ENCODE assay signal across 10 cellular contexts in the genomic region with DNA sequence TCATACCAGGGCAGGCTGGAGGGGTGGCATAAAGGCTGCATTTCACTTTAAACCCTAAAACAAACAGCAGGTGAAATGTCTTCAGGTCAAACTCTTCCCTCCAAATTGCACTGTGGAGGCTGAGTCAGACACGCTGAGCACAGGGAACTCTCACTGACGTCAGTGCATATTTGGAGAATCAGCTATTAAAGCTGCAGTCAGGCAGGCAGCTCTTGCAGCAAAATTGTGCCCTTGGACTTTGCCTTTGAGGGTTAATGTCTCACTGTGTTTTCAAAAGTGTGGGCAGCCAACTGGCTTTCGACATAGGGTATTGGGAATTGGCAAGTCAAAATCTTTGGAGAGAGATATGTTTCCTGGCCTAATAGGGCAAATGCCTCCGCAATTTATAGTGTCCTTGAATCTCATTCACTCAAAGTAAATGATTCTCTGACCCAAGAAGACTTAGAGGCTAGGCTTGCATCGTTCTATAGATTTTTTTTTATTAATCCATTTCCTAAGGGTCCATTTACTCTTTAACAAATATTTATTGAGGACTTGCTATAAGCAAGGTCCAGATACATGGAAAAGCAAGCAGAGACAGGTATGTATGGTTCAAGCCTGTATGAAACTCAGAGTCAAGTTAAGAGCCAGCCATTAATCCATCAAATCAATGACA. TPM values are rescaled to one million over a fixed set of nuclear protein-coding genes. Genes with fewer than 3 reads are reported as not detected.
DNase-seq lines count a peak whose midpoint lies in the region; ATAC-seq, FAIRE-seq and TF ChIP-seq lines count a peak whose summit lies in the region.
"Had no signal": no experiment of that assay in that cellular context is flagged by ENCODE, and none has a peak within 500 bp of the region (broad histone marks: within the 10 kb centered on the region; RNA-seq: fewer than 3 reads in every experiment).

No MANE protein-coding gene starts in this region.

- no peaks in the 10 kb centered on the region for H3K9me3 ChIP-seq in CD8-positive, alpha-beta memory T cell (ENCODE audit: low read length)

- DNase-seq in H54 (ENCODE audit: insufficient read length, low spot score): peak; percentile 15
- DNase-seq in RPMI7951 (ENCODE audit: low read depth): peak; percentile 26
- DNase-seq in foreskin keratinocyte: peak; percentile 37 to 69
- DNase-seq in retinal pigment epithelial cell (ENCODE audit: low read depth): peak; percentile 30
- DNase-seq in CD8-positive, alpha-beta memory T cell: no peak
- DNase-seq in activated gamma-delta T cell (lab: John Stamatoyannopoulos, UW): no peak
- DNase-seq: stimulated activated CD4-positive, alpha-beta T cell treated with anti-CD3 and anti-CD28 coated beads, Interleukin-4, amount 100 ng/mL, for 24 hours had no signal

- CTCF ChIA-PET in CD8-positive, alpha-beta memory T cell (lab: Charles Lee): no interaction called here

- H3K27ac ChIP-seq in foreskin keratinocyte: no peak overlapping the region
- no peak overlapping the region for H3K27ac ChIP-seq in CD8-positive, alpha-beta memory T cell (ENCODE audit: low read depth, low read length)

- no peaks in the 10 kb centered on the region for H3K36me3 ChIP-seq in CD8-positive, alpha-beta memory T cell (ENCODE audit: insufficient read depth, low read length)

- no peak overlapping the region for H3K4me3 ChIP-seq in retinal pigment epithelial cell (ENCODE audit: low read length)
- H3K4me3 ChIP-seq in CD8-positive, alpha-beta memory T cell (ENCODE audit: low read length): no peak overlapping the region

- FAIRE-seq in H54 (lab: Jason Lieb, UNC): peak; percentile 74

- peaks cover 5 to 18% of the 10 kb centered on the region in 2 donors for H3K27me3 Mint-ChIP-seq in CD8-positive, alpha-beta memory T cell

- H3K9me3 Mint-ChIP-seq in CD8-positive, alpha-beta memory T cell: peaks cover 0 to 1% (median 0%) of the 10 kb centered on the region in 5 donors

- peak; percentile 92 for ATAC-seq in foreskin keratinocyte
- ATAC-seq in GM21360 (IDR thresholded peaks at IDR 0.05; ENCODE audit: unreplicated experiment): no peak
- no peak for ATAC-seq in HG03196 (IDR thresholded peaks at IDR 0.05; ENCODE audit: unreplicated experiment)

- no peak overlapping the region for H3K4me3 Mint-ChIP-seq in CD8-positive, alpha-beta memory T cell
- H3K4me3 Mint-ChIP-seq: brain had no signal

- no peaks in the 10 kb centered on the region for H3K4me1 ChIP-seq in foreskin keratinocyte
- H3K4me1 ChIP-seq in CD8-positive, alpha-beta memory T cell (ENCODE audit: insufficient read depth, low read length): no peaks in the 10 kb centered on the region

- H3K27me3 ChIP-seq in foreskin keratinocyte: peaks cover 3% of the 10 kb centered on the region
- no peaks in the 10 kb centered on the region for H3K27me3 ChIP-seq in CD8-positive, alpha-beta memory T cell (ENCODE audit: insufficient read depth, low read length, poor library complexity, severe bottlenecking)

- H3K36me3 Mint-ChIP-seq in CD8-positive, alpha-beta memory T cell: no peaks in the 10 kb centered on the region
- H3K36me3 Mint-ChIP-seq: brain had no signal

- POLR2A ChIA-PET in CD8-positive, alpha-beta memory T cell (lab: Charles Lee): no interaction called here

- no peak overlapping the region for H3K27ac Mint-ChIP-seq in CD8-positive, alpha-beta memory T cell
- H3K27ac Mint-ChIP-seq: brain had no signal

- no peak for TF ChIP-seq POLR2A in H54 (IDR thresholded peaks at IDR 0.05; ENCODE audit: low read depth, low read length)

- H3K4me1 Mint-ChIP-seq in CD8-positive, alpha-beta memory T cell: no peaks in the 10 kb centered on the region

- TF ChIP-seq CTCF in foreskin keratinocyte (conservative IDR thresholded peaks at IDR 0.05): no peak
- TF ChIP-seq CTCF in retinal pigment epithelial cell (conservative IDR thresholded peaks at IDR 0.05; ENCODE audit: low read depth, low read length): no peak

RNA-seq across cellular contexts. Expression of a gene that starts 27.7 kb away (rescaled TPM):
- total RNA-seq in RPMI7951 (2014; rRNA removed; shearing (Covaris generic)): 4.2 and 7.2 TPM in 2 replicates
- total RNA-seq in foreskin keratinocyte: 6.2 and 8.4 TPM in 2 replicates
- polyA plus RNA-seq in foreskin keratinocyte: 8.5 and 11.5 TPM in 2 replicates
- total RNA-seq in CD8-positive, alpha-beta memory T cell: 10 to 100 TPM in 1 of 2 experiments, 1 to 10 TPM in 1; 8.2 to 10.8 TPM
- polyA plus RNA-seq in CD8-positive, alpha-beta memory T cell: 9.0 TPM

Comparison
In these comparisons a context has a peak if more than half of its experiments do, and no peak if none do; other contexts are left out.
1. DNase-seq: peak in H54 (single experiment), RPMI7951 (single experiment), foreskin keratinocyte (2 of 2) and retinal pigment epithelial cell (single experiment); none in CD8-positive, alpha-beta memory T cell (0 of 5) and activated gamma-delta T cell (single experiment).